In genomic region chr13:24983094-24983493, GRCh38 we compare ENCODE assay signal across 22 cellular contexts.
"Had no signal": no experiment of that assay in that cellular context is flagged by ENCODE, and none has a peak within 500 bp of the region (broad histone marks: within the 10 kb centered on the region; RNA-seq: fewer than 3 reads in every experiment).

No MANE protein-coding gene starts in this region.

- H3K27me3 ChIP-seq: testis, thyroid gland had no signal

- H3K4me1 ChIP-seq: left lung, lower lobe of right lung, pancreas, prostate gland, stomach, testis, thyroid gland, upper lobe of right lung had no signal

- H3K36me3 ChIP-seq: left lung, lower lobe of right lung, pancreas, prostate gland, spleen, stomach, thyroid gland, upper lobe of right lung had no signal

- DNase-seq: hippocampal formation; kidney glomerular epithelial cell; left cardiac atrium; left lung; lower lobe of right lung; mammary epithelial cell; mesenchymal stem cell; naive thymus-derived CD4-positive, alpha-beta T cell; pancreas; posterior cingulate gyrus; retina; spleen; stimulated activated naive B cell treated with anti-CD40 and anti-IgM and Interleukin-4, amounts not matched to agents 10 μg/mL and 1 μg/mL and 100 μg/mL, for 72 hours; stimulated activated naive CD8-positive, alpha-beta T cell treated with anti-CD3 and anti-CD28 coated beads, Interleukin-15, Interleukin-2, amounts not matched to agents 100 U/mL and 50 U/mL, for 24 hours; stomach; testis; thyroid gland; trophoblast cell; upper lobe of right lung had no signal

- ATAC-seq: left lung; lower lobe of right lung; naive thymus-derived CD4-positive, alpha-beta T cell; sciatic nerve; stimulated activated naive B cell treated with anti-CD40 and anti-IgM and Interleukin-4, amounts not matched to agents 10 μg/mL and 1 μg/mL and 100 μg/mL, for 72 hours; stimulated activated naive CD8-positive, alpha-beta T cell treated with anti-CD3 and anti-CD28 coated beads, Interleukin-15, Interleukin-2, amounts not matched to agents 100 U/mL and 50 U/mL, for 24 hours had no signal

- H3K27ac ChIP-seq: left lung, lower lobe of right lung, pancreas, prostate gland, skin epidermis, spleen, stomach, testis, thyroid gland, upper lobe of right lung had no signal

- H3K9me3 ChIP-seq: left lung, lower lobe of right lung, pancreas, prostate gland, spleen, stomach, testis, thyroid gland, upper lobe of right lung had no signal

- H3K4me3 ChIP-seq: left lung, lower lobe of right lung, pancreas, prostate gland, skin epidermis, spleen, stomach, testis, thyroid gland, upper lobe of right lung had no signal
